1 cellular context compared by ENCODE assay signal in the genomic region with DNA sequence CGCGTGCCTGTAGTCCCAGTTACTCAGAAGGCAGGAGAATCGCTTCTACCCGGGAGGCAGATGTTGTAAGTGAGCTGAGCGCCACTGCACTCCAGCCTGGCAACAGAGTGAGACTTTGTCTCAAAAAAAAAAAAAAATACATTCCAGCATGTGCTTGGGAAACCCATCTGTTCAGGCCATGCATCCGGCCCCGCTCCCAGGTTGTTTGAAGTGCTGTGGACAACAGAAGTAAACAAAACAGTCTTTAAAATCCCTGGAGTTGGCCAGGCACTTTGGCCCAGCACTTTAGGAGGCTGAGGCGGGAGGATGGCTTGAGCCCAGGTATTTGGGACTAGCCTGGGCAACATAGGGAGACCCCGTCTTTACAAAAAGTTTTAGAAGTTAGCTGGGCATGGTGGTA.
TF ChIP-seq lines count a peak whose summit lies in the region.

No MANE protein-coding gene starts in this region.

TF ChIP-seq in HepG2, 621 proteins besides CTCF, POLR2A, EP300 and RAD21 (continued from another document and continues in another):
- TF ChIP-seq MLXIP (CRISPR knock-in tag; IDR thresholded peaks at IDR 0.05; ENCODE audit: borderline replicate concordance): no peak
- TF ChIP-seq ZSCAN9 (CRISPR knock-in tag; IDR thresholded peaks at IDR 0.05; ENCODE audit: borderline replicate concordance): peak; percentile 37; the same call in 1 of the 2 replicates
- no peak for TF ChIP-seq ZNF225 (CRISPR knock-in tag; IDR thresholded peaks at IDR 0.05)
- no peak for TF ChIP-seq MED8 (CRISPR knock-in tag; IDR thresholded peaks at IDR 0.05; ENCODE audit: insufficient replicate concordance)
- TF ChIP-seq, protein P1, sequence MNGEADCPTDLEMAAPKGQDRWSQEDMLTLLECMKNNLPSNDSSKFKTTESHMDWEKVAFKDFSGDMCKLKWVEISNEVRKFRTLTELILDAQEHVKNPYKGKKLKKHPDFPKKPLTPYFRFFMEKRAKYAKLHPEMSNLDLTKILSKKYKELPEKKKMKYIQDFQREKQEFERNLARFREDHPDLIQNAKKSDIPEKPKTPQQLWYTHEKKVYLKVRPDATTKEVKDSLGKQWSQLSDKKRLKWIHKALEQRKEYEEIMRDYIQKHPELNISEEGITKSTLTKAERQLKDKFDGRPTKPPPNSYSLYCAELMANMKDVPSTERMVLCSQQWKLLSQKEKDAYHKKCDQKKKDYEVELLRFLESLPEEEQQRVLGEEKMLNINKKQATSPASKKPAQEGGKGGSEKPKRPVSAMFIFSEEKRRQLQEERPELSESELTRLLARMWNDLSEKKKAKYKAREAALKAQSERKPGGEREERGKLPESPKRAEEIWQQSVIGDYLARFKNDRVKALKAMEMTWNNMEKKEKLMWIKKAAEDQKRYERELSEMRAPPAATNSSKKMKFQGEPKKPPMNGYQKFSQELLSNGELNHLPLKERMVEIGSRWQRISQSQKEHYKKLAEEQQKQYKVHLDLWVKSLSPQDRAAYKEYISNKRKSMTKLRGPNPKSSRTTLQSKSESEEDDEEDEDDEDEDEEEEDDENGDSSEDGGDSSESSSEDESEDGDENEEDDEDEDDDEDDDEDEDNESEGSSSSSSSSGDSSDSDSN (CRISPR knock-in tag; IDR thresholded peaks at IDR 0.05): no peak
- TF ChIP-seq ZNF550 (CRISPR knock-in tag; IDR thresholded peaks at IDR 0.05; ENCODE audit: borderline replicate concordance): no peak
- peak; percentile 50; the same call in 1 of the 2 replicates for TF ChIP-seq ZNF350 (CRISPR knock-in tag; IDR thresholded peaks at IDR 0.05; ENCODE audit: borderline replicate concordance, low read depth)
- TF ChIP-seq TCF7 (IDR thresholded peaks at IDR 0.05; ENCODE audit: low read depth): peak; percentile 72
- TF ChIP-seq CBX5 (CRISPR knock-in tag; IDR thresholded peaks at IDR 0.05; ENCODE audit: borderline replicate concordance): no peak
- TF ChIP-seq ZNF44 (CRISPR knock-in tag; IDR thresholded peaks at IDR 0.05): no peak
- TF ChIP-seq ZBTB42 (CRISPR knock-in tag; IDR thresholded peaks at IDR 0.05): 0 out of 2 replicates have a peak, but pooled peaks have one; percentile 66
- peak; percentile 56; the same call in 1 of the 2 replicates for TF ChIP-seq ERF (CRISPR knock-in tag; IDR thresholded peaks at IDR 0.05)
- no peak for TF ChIP-seq ZNF639 (CRISPR knock-in tag; conservative IDR thresholded peaks at IDR 0.05)
- TF ChIP-seq HNRNPLL (IDR thresholded peaks at IDR 0.05; ENCODE audit: low read depth, low read length, poor library complexity, severe bottlenecking): no peak
- TF ChIP-seq KDM3A (CRISPR knock-in tag; IDR thresholded peaks at IDR 0.05; ENCODE audit: low read depth): 0 out of 2 replicates have a peak, but pooled peaks have one; percentile 19
- TF ChIP-seq ZNF12 (CRISPR knock-in tag; IDR thresholded peaks at IDR 0.05): 0 out of 2 replicates have a peak, but pooled peaks have one; percentile 27
- TF ChIP-seq SOX6 (IDR thresholded peaks at IDR 0.05): no peak
- peak; percentile 61 for TF ChIP-seq SOX6 (CRISPR knock-in tag; IDR thresholded peaks at IDR 0.05)
- TF ChIP-seq, protein P2, sequence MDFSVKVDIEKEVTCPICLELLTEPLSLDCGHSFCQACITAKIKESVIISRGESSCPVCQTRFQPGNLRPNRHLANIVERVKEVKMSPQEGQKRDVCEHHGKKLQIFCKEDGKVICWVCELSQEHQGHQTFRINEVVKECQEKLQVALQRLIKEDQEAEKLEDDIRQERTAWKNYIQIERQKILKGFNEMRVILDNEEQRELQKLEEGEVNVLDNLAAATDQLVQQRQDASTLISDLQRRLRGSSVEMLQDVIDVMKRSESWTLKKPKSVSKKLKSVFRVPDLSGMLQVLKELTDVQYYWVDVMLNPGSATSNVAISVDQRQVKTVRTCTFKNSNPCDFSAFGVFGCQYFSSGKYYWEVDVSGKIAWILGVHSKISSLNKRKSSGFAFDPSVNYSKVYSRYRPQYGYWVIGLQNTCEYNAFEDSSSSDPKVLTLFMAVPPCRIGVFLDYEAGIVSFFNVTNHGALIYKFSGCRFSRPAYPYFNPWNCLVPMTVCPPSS (IDR thresholded peaks at IDR 0.05): no peak
- no peak for TF ChIP-seq DMAP1 (CRISPR knock-in tag; IDR thresholded peaks at IDR 0.05)
- TF ChIP-seq EZH2 (conservative IDR thresholded peaks at IDR 0.05; ENCODE audit: low read depth, low read length): no peak
- TF ChIP-seq, protein P3, sequence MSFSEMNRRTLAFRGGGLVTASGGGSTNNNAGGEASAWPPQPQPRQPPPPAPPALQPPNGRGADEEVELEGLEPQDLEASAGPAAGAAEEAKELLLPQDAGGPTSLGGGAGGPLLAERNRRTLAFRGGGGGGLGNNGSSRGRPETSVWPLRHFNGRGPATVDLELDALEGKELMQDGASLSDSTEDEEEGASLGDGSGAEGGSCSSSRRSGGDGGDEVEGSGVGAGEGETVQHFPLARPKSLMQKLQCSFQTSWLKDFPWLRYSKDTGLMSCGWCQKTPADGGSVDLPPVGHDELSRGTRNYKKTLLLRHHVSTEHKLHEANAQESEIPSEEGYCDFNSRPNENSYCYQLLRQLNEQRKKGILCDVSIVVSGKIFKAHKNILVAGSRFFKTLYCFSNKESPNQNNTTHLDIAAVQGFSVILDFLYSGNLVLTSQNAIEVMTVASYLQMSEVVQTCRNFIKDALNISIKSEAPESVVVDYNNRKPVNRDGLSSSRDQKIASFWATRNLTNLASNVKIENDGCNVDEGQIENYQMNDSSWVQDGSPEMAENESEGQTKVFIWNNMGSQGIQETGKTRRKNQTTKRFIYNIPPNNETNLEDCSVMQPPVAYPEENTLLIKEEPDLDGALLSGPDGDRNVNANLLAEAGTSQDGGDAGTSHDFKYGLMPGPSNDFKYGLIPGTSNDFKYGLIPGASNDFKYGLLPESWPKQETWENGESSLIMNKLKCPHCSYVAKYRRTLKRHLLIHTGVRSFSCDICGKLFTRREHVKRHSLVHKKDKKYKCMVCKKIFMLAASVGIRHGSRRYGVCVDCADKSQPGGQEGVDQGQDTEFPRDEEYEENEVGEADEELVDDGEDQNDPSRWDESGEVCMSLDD (CRISPR knock-in tag; IDR thresholded peaks at IDR 0.05; ENCODE audit: borderline replicate concordance): no peak
- peak; percentile 52; the same call in 1 of the 2 replicates for TF ChIP-seq RCOR2 (CRISPR knock-in tag; IDR thresholded peaks at IDR 0.05)
- peak; percentile 66; the same call in 1 of the 2 replicates for TF ChIP-seq ZGPAT (CRISPR knock-in tag; IDR thresholded peaks at IDR 0.05)
- no peak for TF ChIP-seq PCBP1 (IDR thresholded peaks at IDR 0.05; ENCODE audit: borderline replicate concordance, low read depth, low read length)
- TF ChIP-seq, protein P4, sequence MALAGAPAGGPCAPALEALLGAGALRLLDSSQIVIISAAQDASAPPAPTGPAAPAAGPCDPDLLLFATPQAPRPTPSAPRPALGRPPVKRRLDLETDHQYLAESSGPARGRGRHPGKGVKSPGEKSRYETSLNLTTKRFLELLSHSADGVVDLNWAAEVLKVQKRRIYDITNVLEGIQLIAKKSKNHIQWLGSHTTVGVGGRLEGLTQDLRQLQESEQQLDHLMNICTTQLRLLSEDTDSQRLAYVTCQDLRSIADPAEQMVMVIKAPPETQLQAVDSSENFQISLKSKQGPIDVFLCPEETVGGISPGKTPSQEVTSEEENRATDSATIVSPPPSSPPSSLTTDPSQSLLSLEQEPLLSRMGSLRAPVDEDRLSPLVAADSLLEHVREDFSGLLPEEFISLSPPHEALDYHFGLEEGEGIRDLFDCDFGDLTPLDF (CRISPR knock-in tag; IDR thresholded peaks at IDR 0.05): peak; percentile 50; the same call in 1 of the 2 replicates
- no peak for TF ChIP-seq NKX3-1 (CRISPR knock-in tag; IDR thresholded peaks at IDR 0.05)
- no peak for TF ChIP-seq ZNF34 (CRISPR knock-in tag; IDR thresholded peaks at IDR 0.05; ENCODE audit: borderline replicate concordance)
- no peak for TF ChIP-seq HIC2 (CRISPR knock-in tag; IDR thresholded peaks at IDR 0.05; ENCODE audit: low read depth)
- TF ChIP-seq, protein P5, sequence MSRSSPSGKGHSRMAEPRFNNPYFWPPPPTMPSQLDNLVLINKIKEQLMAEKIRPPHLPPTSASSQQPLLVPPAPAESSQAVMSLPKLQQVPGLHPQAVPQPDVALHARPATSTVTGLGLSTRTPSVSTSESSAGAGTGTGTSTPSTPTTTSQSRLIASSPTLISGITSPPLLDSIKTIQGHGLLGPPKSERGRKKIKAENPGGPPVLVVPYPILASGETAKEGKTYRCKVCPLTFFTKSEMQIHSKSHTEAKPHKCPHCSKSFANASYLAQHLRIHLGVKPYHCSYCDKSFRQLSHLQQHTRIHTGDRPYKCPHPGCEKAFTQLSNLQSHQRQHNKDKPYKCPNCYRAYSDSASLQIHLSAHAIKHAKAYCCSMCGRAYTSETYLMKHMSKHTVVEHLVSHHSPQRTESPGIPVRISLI (CRISPR knock-in tag; IDR thresholded peaks at IDR 0.05; ENCODE audit: borderline replicate concordance): peak; percentile 99
- no peak for TF ChIP-seq SKIL (CRISPR knock-in tag; IDR thresholded peaks at IDR 0.05; ENCODE audit: borderline replicate concordance)
- TF ChIP-seq MTF2 (CRISPR knock-in tag; IDR thresholded peaks at IDR 0.05; ENCODE audit: borderline replicate concordance): no peak
- TF ChIP-seq ISX (CRISPR knock-in tag; conservative IDR thresholded peaks at IDR 0.05): no peak
- TF ChIP-seq TAF1 (CRISPR knock-in tag; IDR thresholded peaks at IDR 0.05): no peak
- no peak for TF ChIP-seq TOPORS (CRISPR knock-in tag; IDR thresholded peaks at IDR 0.05)
- TF ChIP-seq ZNF772 (CRISPR knock-in tag; IDR thresholded peaks at IDR 0.05): no peak
- no peak for TF ChIP-seq SMARCE1 (IDR thresholded peaks at IDR 0.05; ENCODE audit: borderline replicate concordance)
- no peak for TF ChIP-seq MEIS1 (CRISPR knock-in tag; IDR thresholded peaks at IDR 0.05; ENCODE audit: borderline replicate concordance)
